In genomic region chr10:123380491-123381085, GRCh38 we compare ENCODE assay signal across 10 cellular contexts.
DNase-seq lines count a peak whose midpoint lies in the region; ATAC-seq and TF ChIP-seq lines count a peak whose summit lies in the region.
"Had no signal": no experiment of that assay in that cellular context is flagged by ENCODE, and none has a peak within 500 bp of the region (broad histone marks: within the 10 kb centered on the region; RNA-seq: fewer than 3 reads in every experiment).

No MANE protein-coding gene starts in this region.

- H3K9me3 Mint-ChIP-seq in type B pancreatic cell, result no peaks in the 10 kb centered on the region
- H3K9me3 Mint-ChIP-seq in glutamatergic neuron (ENCODE audit: unreplicated experiment), result peaks cover 2% of the 10 kb centered on the region

- peak; percentile 28 for DNase-seq in SIG-M5 treated with dmso at 0.1 percent for 504 hours (lab: John Stamatoyannopoulos, UW; ENCODE audit: unreplicated experiment)
- DNase-seq in SIG-M5 (lab: John Stamatoyannopoulos, UW), result no peak
- peak; percentile 70 for DNase-seq in NCI-H526 treated with DMSO at 0.1 percent for 48 hours (lab: John Stamatoyannopoulos, UW)
- peak; percentile 39 for DNase-seq in epithelial cell of esophagus (ENCODE audit: low read depth)
- no peak for DNase-seq in type B pancreatic cell (ENCODE audit: extremely low spot score, unreplicated experiment)
- DNase-seq in glutamatergic neuron, result no peak
- no peak for DNase-seq in NCI-H524 (lab: John Stamatoyannopoulos, UW)
- DNase-seq: activated gamma-delta T cell, islet precursor cell had no signal

- H3K4me3 ChIP-seq in epithelial cell of esophagus (ENCODE audit: low read length), result no peak overlapping the region

- H3K36me3 Mint-ChIP-seq in type B pancreatic cell, result no peaks in the 10 kb centered on the region
- H3K36me3 Mint-ChIP-seq in glutamatergic neuron (ENCODE audit: unreplicated experiment), result no peaks in the 10 kb centered on the region

- H3K27ac Mint-ChIP-seq in type B pancreatic cell, result no peak overlapping the region
- H3K27ac Mint-ChIP-seq in glutamatergic neuron (ENCODE audit: unreplicated experiment), result no peak overlapping the region

- H3K27me3 Mint-ChIP-seq in type B pancreatic cell (peaks cover 82% of the 10 kb centered on the region), glutamatergic neuron (ENCODE audit: unreplicated experiment) (peaks cover 2% of the 10 kb centered on the region)

- H3K4me1 Mint-ChIP-seq in type B pancreatic cell (ENCODE audit: unreplicated experiment), result peaks cover 4% of the 10 kb centered on the region
- no peaks in the 10 kb centered on the region for H3K4me1 Mint-ChIP-seq in glutamatergic neuron (ENCODE audit: low read depth, unreplicated experiment)

- ATAC-seq in HG03280 (IDR thresholded peaks at IDR 0.05; ENCODE audit: unreplicated experiment), result no peak

- TF ChIP-seq CTCF in epithelial cell of esophagus (IDR thresholded peaks at IDR 0.05; ENCODE audit: insufficient read depth, low read depth, low read length, missing control alignments) (peak; percentile 27), type B pancreatic cell (conservative IDR thresholded peaks at IDR 0.05) (peak; percentile 63), glutamatergic neuron (IDR thresholded peaks at IDR 0.05; ENCODE audit: partially characterized antibody, unreplicated experiment) (no peak)

- H3K4me3 Mint-ChIP-seq in type B pancreatic cell, result no peak overlapping the region
- no peak overlapping the region for H3K4me3 Mint-ChIP-seq in glutamatergic neuron (ENCODE audit: unreplicated experiment)

Comparison
In these comparisons a context has a peak if more than half of its experiments do, and no peak if none do; other contexts are left out.
1. DNase-seq: peak in SIG-M5 treated with dmso at 0.1 percent for 504 hours (single experiment), NCI-H526 treated with DMSO at 0.1 percent for 48 hours (single experiment) and epithelial cell of esophagus (single experiment); none in SIG-M5 (single experiment), type B pancreatic cell (single experiment), glutamatergic neuron (single experiment) and NCI-H524 (0 of 2).